ENCODE assay signal across 17 cellular contexts in the genomic region with DNA sequence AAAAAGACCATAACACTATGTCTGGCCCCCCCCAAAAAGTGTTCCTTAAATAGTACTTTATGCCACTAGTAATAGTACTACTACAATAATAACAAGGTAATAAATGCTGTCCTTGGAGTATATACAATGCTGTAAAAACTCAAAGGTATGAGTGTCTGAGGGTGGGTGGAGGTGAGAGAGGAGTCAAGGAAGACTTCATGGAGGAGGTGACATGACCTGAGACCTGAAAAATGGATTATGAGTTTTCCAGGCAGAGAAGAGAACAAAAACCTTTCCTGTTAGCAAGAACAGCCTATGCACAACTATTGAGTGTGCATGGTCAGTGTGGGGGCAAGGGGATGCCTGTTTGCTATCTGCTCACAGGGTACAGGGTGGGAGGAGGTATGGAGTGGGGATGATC.
DNase-seq lines count a peak whose midpoint lies in the region; ATAC-seq and TF ChIP-seq lines count a peak whose summit lies in the region.
"Had no signal": no experiment of that assay in that cellular context is flagged by ENCODE, and none has a peak within 500 bp of the region (broad histone marks: within the 10 kb centered on the region; RNA-seq: fewer than 3 reads in every experiment).

No MANE protein-coding gene starts in this region.

- H4K20me1 ChIP-seq in PC-3 (ENCODE audit: low read length) = no peaks in the 10 kb centered on the region

- no peaks in the 10 kb centered on the region for H3K4me1 Mint-ChIP-seq in CD4-positive, alpha-beta T cell (ENCODE audit: low read depth)
- H3K4me1 Mint-ChIP-seq: CD4-positive, alpha-beta memory T cell; IgD-negative memory B cell had no signal

- no peak overlapping the region for H3K9ac ChIP-seq in PC-3 (ENCODE audit: low read length)
- peak overlapping the region in 1 of 2 donors; percentile 38 for H3K9ac ChIP-seq in colonic mucosa (ENCODE audit: low read depth in 2 of 2, low read length in 2 of 2)
- H3K9ac ChIP-seq: GM23248 had no signal

- TF ChIP-seq POLR2A in thyroid gland (IDR thresholded peaks at IDR 0.05) = no peak

- no peaks in the 10 kb centered on the region for H3F3A ChIP-seq in PC-3 (ENCODE audit: low read length, unreplicated experiment)

- H3K9me3 Mint-ChIP-seq in CD4-positive, alpha-beta T cell = no peaks in the 10 kb centered on the region
- H3K9me3 Mint-ChIP-seq: CD4-positive, alpha-beta memory T cell had no signal

- no peak overlapping the region for H3K4me3 Mint-ChIP-seq in CD4-positive, alpha-beta T cell
- H3K4me3 Mint-ChIP-seq: CD4-positive, alpha-beta memory T cell; IgD-negative memory B cell had no signal

- H2AFZ ChIP-seq in PC-3 (ENCODE audit: low read length) = no peak overlapping the region
- H2AFZ ChIP-seq: GM23248 had no signal

- BruUV-seq in PC-3 (replicated peaks; lab: Mats Ljungman, UMichigan) = no TSS peak

- peaks cover 49% of the 10 kb centered on the region for H3K4me1 ChIP-seq in PC-3 (ENCODE audit: insufficient read depth, low read length)
- peaks cover 17% of the 10 kb centered on the region for H3K4me1 ChIP-seq in colonic mucosa
- H3K4me1 ChIP-seq in thyroid gland = peaks cover 25 to 29% of the 10 kb centered on the region in 2 donors
- H3K4me1 ChIP-seq: HAP-1 had no signal

- no peaks in the 10 kb centered on the region for H3K27me3 ChIP-seq in PC-3 (ENCODE audit: low read length)
- H3K27me3 ChIP-seq in colonic mucosa = no peaks in the 10 kb centered on the region
- H3K27me3 ChIP-seq in thyroid gland = no peaks in the 10 kb centered on the region
- H3K27me3 ChIP-seq in CD4-positive, alpha-beta T cell (ENCODE audit: control insufficient read depth, insufficient read depth, low read length) = peaks cover 10% of the 10 kb centered on the region

- H3K27ac ChIP-seq in PC-3 (ENCODE audit: low read length) = peak overlapping the region; percentile 95
- peak overlapping the region; percentile 62 for H3K27ac ChIP-seq in colonic mucosa
- H3K27ac ChIP-seq in thyroid gland = peak overlapping the region; percentile 38 to 84 (median 67)
- H3K27ac ChIP-seq in CD4-positive, alpha-beta T cell (ENCODE audit: low read depth, low read length) = no peak overlapping the region
- H3K27ac ChIP-seq: C4-2B, GM23248 had no signal

- no peaks in the 10 kb centered on the region for H3K9me2 ChIP-seq in PC-3 (replicated peaks; ENCODE audit: low read length)

- H3K9me3 ChIP-seq in PC-3 (ENCODE audit: low read length) = no peaks in the 10 kb centered on the region
- no peaks in the 10 kb centered on the region for H3K9me3 ChIP-seq in colonic mucosa
- no peaks in the 10 kb centered on the region for H3K9me3 ChIP-seq in thyroid gland
- no peaks in the 10 kb centered on the region for H3K9me3 ChIP-seq in CD4-positive, alpha-beta T cell (ENCODE audit: control insufficient read depth, low read length)
- H3K9me3 ChIP-seq: HAP-1 had no signal

- ATAC-seq in PC-3 (no peak), HG02759 (IDR thresholded peaks at IDR 0.05; ENCODE audit: unreplicated experiment) (no peak), GM21423 (IDR thresholded peaks at IDR 0.05; ENCODE audit: unreplicated experiment) (no peak), HG03175 (IDR thresholded peaks at IDR 0.05; ENCODE audit: unreplicated experiment) (no peak)
- no peak for ATAC-seq in CD4-positive, alpha-beta T cell (ENCODE audit: poor library complexity)

- H3K36me3 ChIP-seq in PC-3 (ENCODE audit: low read depth, low read length) = no peaks in the 10 kb centered on the region
- no peaks in the 10 kb centered on the region for H3K36me3 ChIP-seq in colonic mucosa
- H3K36me3 ChIP-seq in thyroid gland = no peaks in the 10 kb centered on the region
- H3K36me3 ChIP-seq: HAP-1 had no signal

- peaks cover 38% of the 10 kb centered on the region for H3K27me3 Mint-ChIP-seq in CD4-positive, alpha-beta T cell

- H3K4me3 ChIP-seq in PC-3 (ENCODE audit: low read length) = no peak overlapping the region
- H3K4me3 ChIP-seq in colonic mucosa = no peak overlapping the region
- H3K4me3 ChIP-seq in thyroid gland (replicated peaks in 1 of 3) = no peak overlapping the region
- H3K4me3 ChIP-seq: GM23248, HAP-1 had no signal

- H3K4me2 ChIP-seq in PC-3 (ENCODE audit: low read length) = no peak overlapping the region

- H3K36me3 Mint-ChIP-seq in CD4-positive, alpha-beta T cell (ENCODE audit: low read depth) = no peaks in the 10 kb centered on the region
- H3K36me3 Mint-ChIP-seq: CD4-positive, alpha-beta memory T cell; IgD-negative memory B cell had no signal

- no peak overlapping the region for H3K27ac Mint-ChIP-seq in CD4-positive, alpha-beta T cell
- H3K27ac Mint-ChIP-seq: CD4-positive, alpha-beta memory T cell; IgD-negative memory B cell had no signal

- POLR2A ChIA-PET in PC-3 (lab: Charles Lee; ENCODE audit: unreplicated experiment) = no interaction called here
- POLR2A ChIA-PET in CD4-positive, alpha-beta T cell (lab: Charles Lee) = no interaction called here

- CTCF ChIA-PET in PC-3 (lab: Charles Lee) = no interaction called here
- CTCF ChIA-PET in CD4-positive, alpha-beta T cell (lab: Charles Lee) = no interaction called here

- intact Hi-C loops in PC-3 (cut with micrococcal nuclease) = loop anchor here (5.0 to 10.0 kb wide), 2 partner anchors 37 to 359 kb away; no protein-coding TSS in a partner anchor
- intact Hi-C loops in colonic mucosa (cut with DNase I) = no loop called here
- intact Hi-C loops in thyroid gland (cut with DNase I) = no loop called here
- intact Hi-C loops in CD4-positive, alpha-beta T cell (cut with DNase I, micrococcal nuclease) = no loop called here

- no peak for DNase-seq in PC-3
- no peak for DNase-seq in colonic mucosa
- no peak for DNase-seq in thyroid gland
- DNase-seq in CD4-positive, alpha-beta T cell = no peak
- DNase-seq: AML-193; CD4-positive, alpha-beta memory T cell; DMS153; DMS79; GF-D8; GM23248; KG1 had no signal

- no peaks in the 10 kb centered on the region for H3K79me2 ChIP-seq in PC-3 (ENCODE audit: low read length)

- TF ChIP-seq CTCF in PC-3 (conservative IDR thresholded peaks at IDR 0.05; ENCODE audit: low read depth, low read length) = no peak
- TF ChIP-seq CTCF in colonic mucosa (IDR thresholded peaks at IDR 0.05) = no peak
- TF ChIP-seq CTCF in thyroid gland (IDR thresholded peaks at IDR 0.05) = no peak
- no peak for TF ChIP-seq CTCF in CD4-positive, alpha-beta T cell (IDR thresholded peaks at IDR 0.05)
